10 cellular contexts compared by ENCODE assay signal in genomic region chr3:134527037-134527436, GRCh38. TPM values are rescaled to one million over a fixed set of nuclear protein-coding genes. Genes with fewer than 3 reads are reported as not detected.
DNase-seq lines count a peak whose midpoint lies in the region; ATAC-seq and TF ChIP-seq lines count a peak whose summit lies in the region.
"Had no signal": no experiment of that assay in that cellular context is flagged by ENCODE, and none has a peak within 500 bp of the region (broad histone marks: within the 10 kb centered on the region; RNA-seq: fewer than 3 reads in every experiment).

No MANE protein-coding gene starts in this region.

- H3K27ac ChIP-seq in AG04450 (ENCODE audit: low read depth, low read length) (no peak overlapping the region), aorta (ENCODE audit: low read depth in 1 of 2, low read length in 2 of 2) (no peak overlapping the region)

- no peaks in the 10 kb centered on the region for H3K4me1 ChIP-seq in aorta (ENCODE audit: control insufficient read depth in 1 of 2, insufficient read depth in 2 of 2, low read length in 2 of 2)

- H3K9me3 ChIP-seq in AG04450 (ENCODE audit: control insufficient read depth, insufficient read depth, low read length) (peaks cover 3% of the 10 kb centered on the region; the same call in 1 of the 2 replicates), aorta (ENCODE audit: control insufficient read depth, low read length) (peaks cover 2% of the 10 kb centered on the region)

- 93 to 95% methylated on average over 4 of the region's 4 CpGs for WGBS in aorta, 2 donors

- intact Hi-C loops in aorta (cut with DNase I): no loop called here

- no peaks in the 10 kb centered on the region for H3K36me3 ChIP-seq in aorta (ENCODE audit: control insufficient read depth in 1 of 2, insufficient read depth in 2 of 2, low read length in 1 of 2)

- TF ChIP-seq CTCF in AG04450 (IDR thresholded peaks at IDR 0.05; ENCODE audit: low read depth, low read length): peak; percentile 19; the same call in 1 of the 2 replicates
- TF ChIP-seq CTCF in GM12874 (IDR thresholded peaks at IDR 0.05; ENCODE audit: insufficient read depth, low read depth, low read length): peak; percentile 34; the same call in 1 of the 2 replicates

- H3K4me3 ChIP-seq in AG04450 (ENCODE audit: low read depth, low read length) (no peak overlapping the region), aorta (ENCODE audit: low read length in 2 of 2) (no peak overlapping the region)

- POLR2A ChIA-PET in AG04450 (lab: Yijun Ruan, JAX): no interaction called here

- CTCF ChIA-PET in AG04450 (lab: Charles Lee): interaction anchor here (1.0 kb wide), 1 partner anchor 314 kb away, joined by 3 read pairs; no protein-coding TSS in a partner anchor

- DNase-seq in AG04450 (ENCODE audit: low read depth, low spot score) (no peak), iPS DF 19.7 (ENCODE audit: low read depth, low spot score) (peak; percentile 23), GDM1 (lab: John Stamatoyannopoulos, UW) (no peak), aorta (no peak)
- DNase-seq: kidney, NCI-H1417 treated with DMSO at 0.1 percent for 48 hours had no signal

- H3K27me3 ChIP-seq in AG04450 (ENCODE audit: control insufficient read depth, insufficient read depth, low read length) (no peaks in the 10 kb centered on the region), aorta (ENCODE audit: control insufficient read depth in 1 of 2, insufficient read depth in 2 of 2, low read length in 1 of 2) (no peaks in the 10 kb centered on the region)

- ATAC-seq in SK-N-SH treated with all-trans-retinoic acid at 6 μM for 48 hours: 0 out of 3 replicates have a peak, but pooled peaks have one; percentile 38
- ATAC-seq in HG03378 (IDR thresholded peaks at IDR 0.05; ENCODE audit: unreplicated experiment): no peak
- ATAC-seq in HG03457 (IDR thresholded peaks at IDR 0.05; ENCODE audit: unreplicated experiment): no peak
- ATAC-seq in aorta (ENCODE audit: low FRiP score): no peak

TF ChIP-seq in SK-N-SH treated with all-trans-retinoic acid at 6 μM for 48 hours, 23 proteins besides CTCF, POLR2A, EP300 and RAD21:
- no peak for TF ChIP-seq ZFP3 (CRISPR knock-in tag; IDR thresholded peaks at IDR 0.05)
- no peak for TF ChIP-seq CSRNP3 (CRISPR knock-in tag; IDR thresholded peaks at IDR 0.05)
- no peak for TF ChIP-seq ZNF8 (CRISPR knock-in tag; IDR thresholded peaks at IDR 0.05)
- TF ChIP-seq, protein P1, sequence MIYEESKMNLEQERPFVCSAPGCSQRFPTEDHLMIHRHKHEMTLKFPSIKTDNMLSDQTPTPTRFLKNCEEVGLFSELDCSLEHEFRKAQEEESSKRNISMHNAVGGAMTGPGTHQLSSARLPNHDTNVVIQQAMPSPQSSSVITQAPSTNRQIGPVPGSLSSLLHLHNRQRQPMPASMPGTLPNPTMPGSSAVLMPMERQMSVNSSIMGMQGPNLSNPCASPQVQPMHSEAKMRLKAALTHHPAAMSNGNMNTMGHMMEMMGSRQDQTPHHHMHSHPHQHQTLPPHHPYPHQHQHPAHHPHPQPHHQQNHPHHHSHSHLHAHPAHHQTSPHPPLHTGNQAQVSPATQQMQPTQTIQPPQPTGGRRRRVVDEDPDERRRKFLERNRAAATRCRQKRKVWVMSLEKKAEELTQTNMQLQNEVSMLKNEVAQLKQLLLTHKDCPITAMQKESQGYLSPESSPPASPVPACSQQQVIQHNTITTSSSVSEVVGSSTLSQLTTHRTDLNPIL (CRISPR knock-in tag; IDR thresholded peaks at IDR 0.05; ENCODE audit: low read depth): no peak
- no peak for TF ChIP-seq POU6F1 (CRISPR knock-in tag; IDR thresholded peaks at IDR 0.05; ENCODE audit: borderline replicate concordance, low read depth)
- no peak for TF ChIP-seq GLIS3 (CRISPR knock-in tag; IDR thresholded peaks at IDR 0.05)
- TF ChIP-seq, protein P2, sequence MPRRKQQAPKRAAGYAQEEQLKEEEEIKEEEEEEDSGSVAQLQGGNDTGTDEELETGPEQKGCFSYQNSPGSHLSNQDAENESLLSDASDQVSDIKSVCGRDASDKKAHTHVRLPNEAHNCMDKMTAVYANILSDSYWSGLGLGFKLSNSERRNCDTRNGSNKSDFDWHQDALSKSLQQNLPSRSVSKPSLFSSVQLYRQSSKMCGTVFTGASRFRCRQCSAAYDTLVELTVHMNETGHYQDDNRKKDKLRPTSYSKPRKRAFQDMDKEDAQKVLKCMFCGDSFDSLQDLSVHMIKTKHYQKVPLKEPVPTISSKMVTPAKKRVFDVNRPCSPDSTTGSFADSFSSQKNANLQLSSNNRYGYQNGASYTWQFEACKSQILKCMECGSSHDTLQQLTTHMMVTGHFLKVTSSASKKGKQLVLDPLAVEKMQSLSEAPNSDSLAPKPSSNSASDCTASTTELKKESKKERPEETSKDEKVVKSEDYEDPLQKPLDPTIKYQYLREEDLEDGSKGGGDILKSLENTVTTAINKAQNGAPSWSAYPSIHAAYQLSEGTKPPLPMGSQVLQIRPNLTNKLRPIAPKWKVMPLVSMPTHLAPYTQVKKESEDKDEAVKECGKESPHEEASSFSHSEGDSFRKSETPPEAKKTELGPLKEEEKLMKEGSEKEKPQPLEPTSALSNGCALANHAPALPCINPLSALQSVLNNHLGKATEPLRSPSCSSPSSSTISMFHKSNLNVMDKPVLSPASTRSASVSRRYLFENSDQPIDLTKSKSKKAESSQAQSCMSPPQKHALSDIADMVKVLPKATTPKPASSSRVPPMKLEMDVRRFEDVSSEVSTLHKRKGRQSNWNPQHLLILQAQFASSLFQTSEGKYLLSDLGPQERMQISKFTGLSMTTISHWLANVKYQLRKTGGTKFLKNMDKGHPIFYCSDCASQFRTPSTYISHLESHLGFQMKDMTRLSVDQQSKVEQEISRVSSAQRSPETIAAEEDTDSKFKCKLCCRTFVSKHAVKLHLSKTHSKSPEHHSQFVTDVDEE (CRISPR knock-in tag; IDR thresholded peaks at IDR 0.05): no peak
- no peak for TF ChIP-seq SNAI2 (CRISPR knock-in tag; IDR thresholded peaks at IDR 0.05)
- no peak for TF ChIP-seq PPARA (CRISPR knock-in tag; IDR thresholded peaks at IDR 0.05; ENCODE audit: borderline replicate concordance)
- TF ChIP-seq ZNF565 (CRISPR knock-in tag; conservative IDR thresholded peaks at IDR 0.05; ENCODE audit: low read depth): no peak
- TF ChIP-seq RARB (CRISPR knock-in tag; IDR thresholded peaks at IDR 0.05): no peak
- no peak for TF ChIP-seq ZFP30 (CRISPR knock-in tag; IDR thresholded peaks at IDR 0.05)
- no peak for TF ChIP-seq TCF4 (CRISPR knock-in tag; IDR thresholded peaks at IDR 0.05; ENCODE audit: borderline replicate concordance)

RNA-seq across cellular contexts. Expression of gene CEP63, which starts 41.2 kb away (rescaled TPM):
- polyA plus RNA-seq in AG04450 (2011; rRNA removed): 11.0 and 16.3 TPM in 2 replicates
- 7.0 and 7.6 TPM in 2 replicates for polyA minus RNA-seq in AG04450 (2011; rRNA and poly(A)+ RNA removed)
- 10 to 100 TPM; 28.0 to 29.7 TPM for total RNA-seq in aorta
- polyA plus RNA-seq in aorta: 10 to 100 TPM; 29.7 to 32.7 TPM

RNA-seq across cellular contexts. Expression of gene ANAPC13, which starts 41.3 kb away (rescaled TPM):
- 122 and 176 TPM in 2 replicates for polyA plus RNA-seq in AG04450 (2011; rRNA removed)
- 29.4 and 37.9 TPM in 2 replicates for polyA minus RNA-seq in AG04450 (2011; rRNA and poly(A)+ RNA removed)
- 10 to 100 TPM; 38.7 to 40.5 TPM for total RNA-seq in aorta
- polyA plus RNA-seq in aorta: 10 to 100 TPM; 52.0 to 86.1 TPM
